10 cellular contexts compared by ENCODE assay signal in the genomic region with DNA sequence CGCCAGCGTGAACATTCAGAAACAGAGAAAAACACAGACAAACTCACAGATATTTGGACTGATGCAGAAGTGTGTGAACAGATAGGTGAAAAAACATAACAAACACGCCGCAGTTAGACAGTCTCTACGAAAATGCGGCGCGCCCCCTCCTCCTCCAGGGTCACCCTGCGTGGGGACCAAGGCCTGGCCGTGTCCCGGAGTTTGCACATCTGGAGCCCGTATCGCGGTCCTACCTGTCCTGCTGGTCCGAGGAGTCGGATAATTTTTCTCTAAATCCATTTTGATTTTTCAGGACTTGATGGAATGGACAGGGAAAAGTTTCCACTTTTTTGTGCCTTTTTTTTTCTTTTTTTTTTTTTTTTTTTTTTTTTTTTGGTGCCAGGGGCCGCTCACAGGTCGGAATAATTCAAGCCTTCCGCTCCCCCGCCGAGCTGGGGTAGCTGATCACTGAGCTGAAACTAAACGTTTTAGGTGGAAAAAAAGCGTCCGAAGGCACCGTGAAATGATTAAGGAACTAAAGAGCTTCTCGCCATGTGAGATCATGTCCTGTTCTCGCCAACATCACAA. TPM values are rescaled to one million over a fixed set of nuclear protein-coding genes. Genes with fewer than 3 reads are reported as not detected.
DNase-seq lines count a peak whose midpoint lies in the region; ATAC-seq and TF ChIP-seq lines count a peak whose summit lies in the region.
"Had no signal": no experiment of that assay in that cellular context is flagged by ENCODE, and none has a peak within 500 bp of the region (broad histone marks: within the 10 kb centered on the region; RNA-seq: fewer than 3 reads in every experiment).

A gene (minus strand): TSS at position 516 of the 567 bp plus-strand sequence. CDS start 237 bp downstream, at position 279.

- peak within 1 kb of the TSS; percentile 20 to 58 (median 31) for H3K4me3 ChIP-seq in Peyer's patch
- peak within 1 kb of the TSS; percentile 68 for H3K4me3 ChIP-seq in iPS-15b (ENCODE audit: low read depth, low read length)

- TF ChIP-seq CTCF in Peyer's patch (IDR thresholded peaks at IDR 0.05), result no peak

- H3K4me1 ChIP-seq in Peyer's patch (peaks cover 0 to 48% (median 14%) of the 10 kb centered on the region in 4 donors), iPS-15b (ENCODE audit: control insufficient read depth, insufficient read depth, low read length) (peaks cover 13% of the 10 kb centered on the region)

- H3K9ac ChIP-seq in iPS-15b (ENCODE audit: low read depth, low read length), result no peak within 1 kb of the TSS

- CTCF ChIA-PET in activated CD8-positive, alpha-beta memory T cell treated with anti-CD3 and anti-CD28 coated beads, Interleukin-2, amount 10 ng/mL, durations not matched to agents 7 days and 5 days (lab: Charles Lee), result interaction anchor here (0.7 to 2.1 kb wide), 7 partner anchors 9 to 1538 kb away, joined by 3 to 5 read pairs (median 3); no protein-coding TSS in a partner anchor

- peak within 1 kb of the TSS; percentile 46 for H3K4me3 Mint-ChIP-seq in activated CD8-positive, alpha-beta memory T cell treated with anti-CD3 and anti-CD28 coated beads, Interleukin-2, amount 10 ng/mL, durations not matched to agents 7 days and 5 days
- peak within 1 kb of the TSS; percentile 78 for H3K4me3 Mint-ChIP-seq in stimulated activated effector memory CD8-positive, alpha-beta T cell treated with anti-CD3 and anti-CD28 coated beads, Interleukin-12 subunit alpha, Interleukin-12 subunit beta, amount 100 ng/mL, for 72 hours

- TF ChIP-seq POLR2A in Peyer's patch (IDR thresholded peaks at IDR 0.05), result no peak

- DNase-seq in activated CD8-positive, alpha-beta memory T cell treated with anti-CD3 and anti-CD28 coated beads, Interleukin-2, amount 10 ng/mL, durations not matched to agents 7 days and 5 days, result no peak
- DNase-seq in activated CD8-positive, alpha-beta memory T cell treated with anti-CD3 and anti-CD28 coated beads, Interleukin-2, amount 50 U/mL, for 48 hours, result no peak
- peak in 2 of 3 donors; percentile 71 to 79 for DNase-seq in Peyer's patch
- no peak for DNase-seq in stimulated activated effector memory CD8-positive, alpha-beta T cell treated with anti-CD3 and anti-CD28 coated beads, Interleukin-12 subunit alpha, Interleukin-12 subunit beta, amount 100 ng/mL, for 72 hours (ENCODE audit: low spot score in 2 of 2)
- no peak for DNase-seq in NCI-H2029 (lab: John Stamatoyannopoulos, UW)
- no peak for DNase-seq in GM19238 (ENCODE audit: insufficient read length, low spot score)
- no peak for DNase-seq in NCI-H2081 (lab: John Stamatoyannopoulos, UW)
- DNase-seq: activated CD4-positive, CD25-positive, alpha-beta regulatory T cell; nucleus accumbens had no signal

- H3K27ac Mint-ChIP-seq in activated CD8-positive, alpha-beta memory T cell treated with anti-CD3 and anti-CD28 coated beads, Interleukin-2, amount 10 ng/mL, durations not matched to agents 7 days and 5 days, result peak within 1 kb of the TSS; percentile 15
- peak within 1 kb of the TSS; percentile 8 for H3K27ac Mint-ChIP-seq in stimulated activated effector memory CD8-positive, alpha-beta T cell treated with anti-CD3 and anti-CD28 coated beads, Interleukin-12 subunit alpha, Interleukin-12 subunit beta, amount 100 ng/mL, for 72 hours

- H3K9me3 ChIP-seq in Peyer's patch (no peaks in the 10 kb centered on the region), iPS-15b (ENCODE audit: control insufficient read depth, insufficient read depth, low read length) (no peaks in the 10 kb centered on the region)

- peaks cover 3% of the 10 kb centered on the region for H3K36me3 Mint-ChIP-seq in activated CD8-positive, alpha-beta memory T cell treated with anti-CD3 and anti-CD28 coated beads, Interleukin-2, amount 10 ng/mL, durations not matched to agents 7 days and 5 days
- peaks cover 11% of the 10 kb centered on the region for H3K36me3 Mint-ChIP-seq in stimulated activated effector memory CD8-positive, alpha-beta T cell treated with anti-CD3 and anti-CD28 coated beads, Interleukin-12 subunit alpha, Interleukin-12 subunit beta, amount 100 ng/mL, for 72 hours

- H3K27me3 Mint-ChIP-seq in activated CD8-positive, alpha-beta memory T cell treated with anti-CD3 and anti-CD28 coated beads, Interleukin-2, amount 10 ng/mL, durations not matched to agents 7 days and 5 days, result peaks cover 97% of the 10 kb centered on the region

- H3K9me3 Mint-ChIP-seq in activated CD8-positive, alpha-beta memory T cell treated with anti-CD3 and anti-CD28 coated beads, Interleukin-2, amount 10 ng/mL, durations not matched to agents 7 days and 5 days (ENCODE audit: low read depth), result no peaks in the 10 kb centered on the region
- no peaks in the 10 kb centered on the region for H3K9me3 Mint-ChIP-seq in stimulated activated effector memory CD8-positive, alpha-beta T cell treated with anti-CD3 and anti-CD28 coated beads, Interleukin-12 subunit alpha, Interleukin-12 subunit beta, amount 100 ng/mL, for 72 hours

- H3K36me3 ChIP-seq in Peyer's patch (no peaks in the 10 kb centered on the region), iPS-15b (ENCODE audit: control insufficient read depth, insufficient read depth, low read length) (no peaks in the 10 kb centered on the region)

- H3K27ac ChIP-seq in Peyer's patch, result peak within 1 kb of the TSS in 2 of 4 donors; percentile 83 to 93

- no peak for ATAC-seq in activated CD8-positive, alpha-beta memory T cell treated with anti-CD3 and anti-CD28 coated beads, Interleukin-2, amount 10 ng/mL, durations not matched to agents 7 days and 5 days
- no peak for ATAC-seq in stimulated activated effector memory CD8-positive, alpha-beta T cell treated with anti-CD3 and anti-CD28 coated beads, Interleukin-12 subunit alpha, Interleukin-12 subunit beta, amount 100 ng/mL, for 72 hours

- H3K27me3 ChIP-seq in Peyer's patch (peaks cover 0 to 64% of the 10 kb centered on the region in 2 donors), iPS-15b (ENCODE audit: control insufficient read depth, insufficient read depth, low read length) (peaks cover 99% of the 10 kb centered on the region)

- peaks cover 48% of the 10 kb centered on the region for H3K4me1 Mint-ChIP-seq in activated CD8-positive, alpha-beta memory T cell treated with anti-CD3 and anti-CD28 coated beads, Interleukin-2, amount 10 ng/mL, durations not matched to agents 7 days and 5 days
- H3K4me1 Mint-ChIP-seq in stimulated activated effector memory CD8-positive, alpha-beta T cell treated with anti-CD3 and anti-CD28 coated beads, Interleukin-12 subunit alpha, Interleukin-12 subunit beta, amount 100 ng/mL, for 72 hours, result peaks cover 52% of the 10 kb centered on the region

RNA-seq across cellular contexts. Expression of the gene that starts here (rescaled TPM):
- under 1 TPM; 0.14 to 0.20 TPM for total RNA-seq in activated CD8-positive, alpha-beta memory T cell treated with anti-CD3 and anti-CD28 coated beads, Interleukin-2, amount 10 ng/mL, durations not matched to agents 7 days and 5 days
- 10 to 100 TPM in 1 of 4 donors, 1 to 10 TPM in 1, under 1 TPM in 1, not detected in 1; 0.95 to 61.9 (median 3.6) TPM for total RNA-seq in Peyer's patch

Comparison
In these comparisons a context has a peak if more than half of its experiments do, and no peak if none do; other contexts are left out.
1. DNase-seq: peak in Peyer's patch (2 of 3); none in activated CD8-positive, alpha-beta memory T cell treated with anti-CD3 and anti-CD28 coated beads, Interleukin-2, amount 10 ng/mL, durations not matched to agents 7 days and 5 days (single experiment), activated CD8-positive, alpha-beta memory T cell treated with anti-CD3 and anti-CD28 coated beads, Interleukin-2, amount 50 U/mL, for 48 hours (single experiment), stimulated activated effector memory CD8-positive, alpha-beta T cell treated with anti-CD3 and anti-CD28 coated beads, Interleukin-12 subunit alpha, Interleukin-12 subunit beta, amount 100 ng/mL, for 72 hours (0 of 2), NCI-H2029 (single experiment), GM19238 (single experiment) and NCI-H2081 (0 of 2).